ENCODE assay signal across 19 cellular contexts in genomic region chr4:167885071-167885470, GRCh38.
DNase-seq lines count a peak whose midpoint lies in the region; ATAC-seq, FAIRE-seq and TF ChIP-seq lines count a peak whose summit lies in the region.
"Had no signal": no experiment of that assay in that cellular context is flagged by ENCODE, and none has a peak within 500 bp of the region (broad histone marks: within the 10 kb centered on the region; RNA-seq: fewer than 3 reads in every experiment).

No MANE protein-coding gene starts in this region.

- H3K27me3 ChIP-seq in IMR-90 (ENCODE audit: control insufficient read depth, insufficient read depth, low read length) (no peaks in the 10 kb centered on the region), H1 (replicated peaks in 1 of 4; ENCODE audit: control insufficient read depth in 3 of 4, extremely low read depth in 1 of 4, insufficient read depth in 3 of 4, low read length in 3 of 4) (no peaks in the 10 kb centered on the region), mesendoderm (ENCODE audit: insufficient read depth, low read length, poor library complexity) (no peaks in the 10 kb centered on the region), lower lobe of right lung (ENCODE audit: low read depth) (no peaks in the 10 kb centered on the region), HepG2 (ENCODE audit: control insufficient read depth in 1 of 2, insufficient read depth in 2 of 2, low read length in 2 of 2) (no peaks in the 10 kb centered on the region)
- H3K27me3 ChIP-seq: BE2C had no signal

- intact Hi-C loops in IMR-90 (cut with micrococcal nuclease) (no loop called here), lower lobe of right lung (cut with DNase I) (no loop called here), HepG2 (cut with micrococcal nuclease; ENCODE audit: unreplicated experiment) (no loop called here)

- H3K9me1 ChIP-seq in IMR-90 (ENCODE audit: insufficient read depth, low read length): no peaks in the 10 kb centered on the region

- no peak overlapping the region for H2AK9ac ChIP-seq in IMR-90 (replicated peaks; ENCODE audit: low read depth, low read length, poor library complexity)

- TF ChIP-seq RAD21 in IMR-90 (IDR thresholded peaks at IDR 0.05; ENCODE audit: low read length): no peak
- TF ChIP-seq RAD21 in H1 (IDR thresholded peaks at IDR 0.05 in 1 of 2, conservative IDR thresholded peaks at IDR 0.05 in 1 of 2; ENCODE audit: low read depth in 2 of 2, low read length in 2 of 2): no peak
- no peak for TF ChIP-seq RAD21 in HepG2 (CRISPR knock-in tag; IDR thresholded peaks at IDR 0.05)

- dilution Hi-C loops in IMR-90 (cut with HindIII; ENCODE audit: low sequenced_read_pairs, unreplicated experiment): no loop called here

- H3K4me2 ChIP-seq in IMR-90 (ENCODE audit: low read depth, low read length) (no peak overlapping the region), H1 (ENCODE audit: insufficient read depth in 1 of 2, low read depth in 2 of 2, low read length in 2 of 2) (no peak overlapping the region), mesendoderm (ENCODE audit: low read length) (no peak overlapping the region), HepG2 (ENCODE audit: low read depth, low read length) (no peak overlapping the region)

- H3K56ac ChIP-seq in IMR-90 (ENCODE audit: extremely low read depth, insufficient read depth, low read length) (no peak overlapping the region), H1 (replicated peaks; ENCODE audit: insufficient read length, low read depth, low read length) (no peak overlapping the region), mesendoderm (ENCODE audit: low read length) (no peak overlapping the region)

- H3K14ac ChIP-seq in IMR-90 (replicated peaks; ENCODE audit: low read depth, low read length): no peak overlapping the region
- no peak overlapping the region for H3K14ac ChIP-seq in H1 (ENCODE audit: insufficient read length)

- no peak overlapping the region for H3K9ac ChIP-seq in IMR-90 (ENCODE audit: low read depth, low read length)
- no peak overlapping the region for H3K9ac ChIP-seq in H1 (replicated peaks in 1 of 4; ENCODE audit: extremely low read depth in 1 of 4, low read depth in 3 of 4, low read length in 3 of 4)
- H3K9ac ChIP-seq in mesendoderm (ENCODE audit: low read length): no peak overlapping the region
- no peak overlapping the region for H3K9ac ChIP-seq in HepG2 (ENCODE audit: insufficient read depth, low read depth, low read length)

- TF ChIP-seq CTCF in IMR-90 (conservative IDR thresholded peaks at IDR 0.05; ENCODE audit: low read depth, low read length) (no peak), H1 (IDR thresholded peaks at IDR 0.05; ENCODE audit: control extremely low read depth in 1 of 3, insufficient read depth in 1 of 3, low read depth in 1 of 3, low read length in 3 of 3) (no peak), lower lobe of right lung (IDR thresholded peaks at IDR 0.05) (no peak), HepG2 (CRISPR knock-in tag; IDR thresholded peaks at IDR 0.05) (no peak)

- no peaks in the 10 kb centered on the region for H3K9me3 ChIP-seq in IMR-90 (ENCODE audit: control insufficient read depth, insufficient read depth, low read length)
- no peaks in the 10 kb centered on the region for H3K9me3 ChIP-seq in H1 (ENCODE audit: insufficient read depth in 2 of 2, low read depth in 1 of 2, low read length in 1 of 2)
- H3K9me3 ChIP-seq in lower lobe of right lung: no peaks in the 10 kb centered on the region
- peaks cover 13% of the 10 kb centered on the region for H3K9me3 ChIP-seq in HepG2 (ENCODE audit: low read length)
- H3K9me3 ChIP-seq: BE2C, HAP-1 had no signal

- H2BK12ac ChIP-seq in H1 (ENCODE audit: low read depth, low read length): no peak overlapping the region

- H3K23me2 ChIP-seq in H1 (ENCODE audit: low read depth, low read length): no peaks in the 10 kb centered on the region

- H3K79me2 ChIP-seq in H1 (ENCODE audit: control insufficient read depth in 1 of 2, insufficient read depth in 2 of 2, low read length in 2 of 2) (no peaks in the 10 kb centered on the region), mesendoderm (ENCODE audit: control insufficient read depth, insufficient read depth, low read length) (no peaks in the 10 kb centered on the region), HepG2 (ENCODE audit: insufficient read depth, low read length) (no peaks in the 10 kb centered on the region)

- POLR2A ChIA-PET in IMR-90 (lab: Charles Lee; ENCODE audit: unreplicated experiment): no interaction called here
- POLR2A ChIA-PET in H1 (lab: Charles Lee; ENCODE audit: partially characterized antibody): no interaction called here
- POLR2A ChIA-PET in HepG2 (lab: Yijun Ruan, JAX): no interaction called here

- in situ Hi-C loops in IMR-90 (cut with MboI; ENCODE audit: low sequenced_read_pairs) (no loop called here), HepG2 (cut with HindIII; ENCODE audit: extremely low pct_ligation_motif_present, low pct_unique_long_range_greater_than_20kb) (no loop called here)

- TF ChIP-seq EP300 in H1 (IDR thresholded peaks at IDR 0.05; ENCODE audit: borderline replicate concordance in 1 of 2, low read depth in 2 of 2, low read length in 2 of 2) (no peak), HepG2 (IDR thresholded peaks at IDR 0.05; ENCODE audit: low read depth in 2 of 2, low read length in 2 of 2) (no peak), HepG2 (CRISPR knock-in tag; IDR thresholded peaks at IDR 0.05; ENCODE audit: borderline replicate concordance) (no peak)

- H2BK15ac ChIP-seq in IMR-90 (ENCODE audit: low read depth, low read length) (no peak overlapping the region), H1 (ENCODE audit: low read length) (no peak overlapping the region), mesendoderm (replicated peaks; ENCODE audit: low read depth) (peak overlapping the region; percentile 36)

- no CpG with 5 or more reads among the region's 1 CpG for WGBS in IMR-90 (ENCODE audit: extremely low coverage in 2 of 2, insufficient read length in 1 of 2), 2 experiments
- WGBS in H1 (ENCODE audit: extremely low coverage in 1 of 2, insufficient coverage in 1 of 2, insufficient read length in 1 of 2, insufficient replicate concordance in 2 of 2, low coverage in 1 of 2, low lambda C conversion rate in 2 of 2, missing lambda C conversion rate in 1 of 2), 2 experiments: 88% methylated on average over 1 of the region's 1 CpG; no CpG with 5 or more reads in 1 of the 2 experiments
- WGBS in mesendoderm (ENCODE audit: extremely low coverage, insufficient coverage, low lambda C conversion rate): no CpG with 5 or more reads among the region's 1 CpG
- 9% methylated on average over 1 of the region's 1 CpG for WGBS in HepG2 (ENCODE audit: low lambda C conversion rate)

- TF ChIP-seq POLR2A in IMR-90 (IDR thresholded peaks at IDR 0.05; ENCODE audit: low read depth, low read length): no peak
- TF ChIP-seq POLR2A in H1 (IDR thresholded peaks at IDR 0.05; ENCODE audit: control extremely low read depth in 1 of 2, low read depth in 2 of 2, low read length in 2 of 2): no peak
- TF ChIP-seq POLR2A in HepG2 (IDR thresholded peaks at IDR 0.05; ENCODE audit: insufficient read depth in 1 of 2, low read depth in 2 of 2, low read length in 2 of 2): no peak

- no peaks in the 10 kb centered on the region for H3K36me3 ChIP-seq in IMR-90 (ENCODE audit: control insufficient read depth, insufficient read depth, low read length)
- H3K36me3 ChIP-seq in H1 (ENCODE audit: control insufficient read depth in 2 of 4, insufficient read depth in 4 of 4, low read length in 3 of 4): no peaks in the 10 kb centered on the region
- no peaks in the 10 kb centered on the region for H3K36me3 ChIP-seq in mesendoderm (ENCODE audit: control insufficient read depth, insufficient read depth, low read length)
- H3K36me3 ChIP-seq in lower lobe of right lung: no peaks in the 10 kb centered on the region
- H3K36me3 ChIP-seq in HepG2 (replicated peaks in 1 of 2; ENCODE audit: control insufficient read depth in 1 of 2, insufficient read depth in 2 of 2, low read length in 2 of 2): no peaks in the 10 kb centered on the region
- H3K36me3 ChIP-seq: BE2C, HAP-1 had no signal

- H2AK5ac ChIP-seq in IMR-90 (ENCODE audit: low read depth, low read length) (no peak overlapping the region), H1 (ENCODE audit: low read depth, low read length) (no peak overlapping the region), mesendoderm (ENCODE audit: low read length) (no peak overlapping the region)

- H3K23ac ChIP-seq in IMR-90 (ENCODE audit: low read depth, low read length) (no peak overlapping the region), H1 (ENCODE audit: insufficient read length) (no peak overlapping the region), mesendoderm (ENCODE audit: low read length) (no peak overlapping the region)

- FAIRE-seq in H1 (lab: Jason Lieb, UNC) (no peak), HepG2 (lab: Jason Lieb, UNC) (no peak)
- FAIRE-seq: GM12878 had no signal

- H2BK20ac ChIP-seq in IMR-90 (ENCODE audit: low read depth, low read length) (no peak overlapping the region), H1 (ENCODE audit: low read length) (no peak overlapping the region)

- H3K18ac ChIP-seq in IMR-90 (ENCODE audit: low read depth, low read length): no peak overlapping the region
- no peak overlapping the region for H3K18ac ChIP-seq in H1 (ENCODE audit: extremely low read depth, low read length)
- no peak overlapping the region for H3K18ac ChIP-seq in mesendoderm (ENCODE audit: low read length)

- H3K4ac ChIP-seq in IMR-90 (ENCODE audit: low read depth, low read length) (no peak overlapping the region), H1 (replicated peaks; ENCODE audit: insufficient read length, low read depth, low read length) (no peak overlapping the region), mesendoderm (ENCODE audit: low read depth, low read length) (no peak overlapping the region)

- H4K20me1 ChIP-seq in IMR-90 (ENCODE audit: insufficient read depth, low read length) (no peaks in the 10 kb centered on the region), H1 (replicated peaks in 1 of 2; ENCODE audit: control insufficient read depth in 1 of 2, insufficient read depth in 2 of 2, low read length in 2 of 2) (no peaks in the 10 kb centered on the region), HepG2 (ENCODE audit: insufficient read depth, low read length) (no peaks in the 10 kb centered on the region)

- H2BK5ac ChIP-seq in IMR-90 (ENCODE audit: low read depth, low read length, poor library complexity, severe bottlenecking) (no peak overlapping the region), H1 (ENCODE audit: low read depth, low read length) (no peak overlapping the region), mesendoderm (ENCODE audit: low read length) (no peak overlapping the region)

- no peak overlapping the region for H2BK120ac ChIP-seq in IMR-90 (ENCODE audit: low read depth, low read length)
- no peak overlapping the region for H2BK120ac ChIP-seq in H1 (replicated peaks; ENCODE audit: low read depth, low read length)
- no peak overlapping the region for H2BK120ac ChIP-seq in mesendoderm (ENCODE audit: low read depth, low read length)

- H3K4me3 ChIP-seq in IMR-90 (ENCODE audit: insufficient read depth, low read depth, low read length) (no peak overlapping the region), H1 (ENCODE audit: extremely low read depth in 1 of 4, insufficient read depth in 2 of 4, low read depth in 3 of 4, low read length in 4 of 4) (no peak overlapping the region), mesendoderm (ENCODE audit: low read length) (no peak overlapping the region), lower lobe of right lung (no peak overlapping the region), HepG2 (replicated peaks in 1 of 3; ENCODE audit: insufficient read depth in 1 of 3, low read depth in 2 of 3, low read length in 3 of 3) (no peak overlapping the region)
- H3K4me3 ChIP-seq: GM12878, HAP-1 had no signal

- H3K27ac ChIP-seq in IMR-90 (ENCODE audit: insufficient read depth, low read length) (no peak overlapping the region), H1 (ENCODE audit: low read depth, low read length) (no peak overlapping the region), mesendoderm (ENCODE audit: low read depth, low read length) (no peak overlapping the region), lower lobe of right lung (no peak overlapping the region), HepG2 (ENCODE audit: extremely low read length, insufficient read depth, low read length) (no peak overlapping the region)

- H4K5ac ChIP-seq in IMR-90 (ENCODE audit: low read depth, low read length) (no peak overlapping the region), H1 (ENCODE audit: insufficient read length, low read depth, low read length) (no peak overlapping the region), mesendoderm (ENCODE audit: low read length) (no peak overlapping the region)

- CTCF ChIA-PET in IMR-90 (lab: Yijun Ruan, JAX): no interaction called here
- CTCF ChIA-PET in H1 (lab: Charles Lee; ENCODE audit: partially characterized antibody): interaction anchor here (0.6 kb wide), 1 partner anchor 1687 kb away, joined by 4 read pairs; no protein-coding TSS in a partner anchor
- CTCF ChIA-PET in HepG2 (lab: Yijun Ruan, JAX; ENCODE audit: low intra/inter-chr PET ratio, low total read pairs): no interaction called here

- H2AFZ ChIP-seq in IMR-90 (replicated peaks; ENCODE audit: low read length, poor library complexity): no peak overlapping the region
- H2AFZ ChIP-seq in H1 (ENCODE audit: low read length): peak overlapping the region; percentile 69; the same call in 1 of the 2 replicates
- H2AFZ ChIP-seq in HepG2 (ENCODE audit: low read length): no peak overlapping the region

- H4K8ac ChIP-seq in IMR-90 (ENCODE audit: low read depth in 2 of 2, low read length in 2 of 2): no peak overlapping the region
- H4K8ac ChIP-seq in H1 (ENCODE audit: extremely low read depth, insufficient read depth, low read length): no peak overlapping the region
- H4K8ac ChIP-seq in mesendoderm (ENCODE audit: low read depth, low read length): no peak overlapping the region

- BruUV-seq in IMR-90 (replicated peaks; lab: Mats Ljungman, UMichigan) (no TSS peak), HepG2 (replicated peaks; lab: Mats Ljungman, UMichigan) (no TSS peak)

- no peaks in the 10 kb centered on the region for H3K4me1 ChIP-seq in IMR-90 (ENCODE audit: control insufficient read depth, insufficient read depth, low read length)
- H3K4me1 ChIP-seq in H1 (replicated peaks in 1 of 4; ENCODE audit: control insufficient read depth in 3 of 4, insufficient read depth in 4 of 4, low read length in 3 of 4): peaks cover 0 to 6% (median 3%) of the 10 kb centered on the region in 4 experiments; a peak in 4 of 7 replicates
- no peaks in the 10 kb centered on the region for H3K4me1 ChIP-seq in mesendoderm (ENCODE audit: control insufficient read depth, low read depth, low read length)
- no peaks in the 10 kb centered on the region for H3K4me1 ChIP-seq in lower lobe of right lung
- H3K4me1 ChIP-seq in HepG2 (ENCODE audit: insufficient read depth, low read length): no peaks in the 10 kb centered on the region
- H3K4me1 ChIP-seq: BE2C, HAP-1 had no signal

- DNase-seq in IMR-90: peak; percentile 16
- DNase-seq in H1 (ENCODE audit: low read depth in 1 of 2, low spot score in 2 of 2): no peak
- DNase-seq in mesendoderm: no peak
- DNase-seq in renal cortical epithelial cell (ENCODE audit: low read depth): peak; percentile 12
- no peak for DNase-seq in AG08395 (ENCODE audit: low spot score)
- no peak for DNase-seq in lower lobe of right lung
- no peak for DNase-seq in HepG2 (ENCODE audit: low spot score)
- DNase-seq: BE2C; C1 segment of cervical spinal cord; CD4-positive, CD25-positive, alpha-beta regulatory T cell; CD8-positive, alpha-beta memory T cell; COR-L47; DMS 273 treated with DMSO at 0.1 percent for 48 hours; DMS53; DND-41; GOT3 had no signal

- H4K91ac ChIP-seq in IMR-90 (ENCODE audit: insufficient read depth, low read depth, low read length) (no peak overlapping the region), H1 (replicated peaks; ENCODE audit: insufficient read length, low read length) (no peak overlapping the region)

- ATAC-seq in IMR-90 (ENCODE audit: low read depth) (no peak), lower lobe of right lung (no peak), HG02870 (IDR thresholded peaks at IDR 0.05; ENCODE audit: unreplicated experiment) (no peak), HepG2 (no peak)
- ATAC-seq: GM12878 had no signal

- H3K79me1 ChIP-seq in IMR-90 (ENCODE audit: low read depth in 1 of 2, low read length in 2 of 2) (no peaks in the 10 kb centered on the region), H1 (ENCODE audit: low read depth, low read length) (no peaks in the 10 kb centered on the region), mesendoderm (ENCODE audit: low read length) (no peaks in the 10 kb centered on the region)

Comparison
In these comparisons a context has a peak if more than half of its experiments do, and no peak if none do; other contexts are left out.
1. DNase-seq: peak in IMR-90 (single experiment) and renal cortical epithelial cell (single experiment); none in H1 (0 of 2), mesendoderm (single experiment), AG08395 (single experiment), lower lobe of right lung (single experiment) and HepG2 (single experiment).